9 cellular contexts compared by ENCODE assay signal in genomic region chr10:24887855-24888231, GRCh38.
DNase-seq lines count a peak whose midpoint lies in the region; ATAC-seq lines count a peak whose summit lies in the region.
"Had no signal": no experiment of that assay in that cellular context is flagged by ENCODE, and none has a peak within 500 bp of the region (broad histone marks: within the 10 kb centered on the region; RNA-seq: fewer than 3 reads in every experiment).

No MANE protein-coding gene starts in this region.

- ATAC-seq in GM18873 (IDR thresholded peaks at IDR 0.05; ENCODE audit: low FRiP score, unreplicated experiment) = peak; percentile 15
- ATAC-seq in GM21529 (IDR thresholded peaks at IDR 0.05; ENCODE audit: unreplicated experiment) = peak; percentile 12
- ATAC-seq in HG03378 (IDR thresholded peaks at IDR 0.05; ENCODE audit: unreplicated experiment) = peak; percentile 21
- peak; percentile 11 for ATAC-seq in esophagus mucosa

- no peak for DNase-seq in effector CD8-positive, alpha-beta T cell (lab: John Stamatoyannopoulos, UW)
- no peak for DNase-seq in AG20443 (ENCODE audit: low spot score)
- DNase-seq in SIG-M5 treated with dmso at 0.1 percent for 504 hours (lab: John Stamatoyannopoulos, UW; ENCODE audit: unreplicated experiment) = no peak
- no peak for DNase-seq in hepatic stellate cell (ENCODE audit: low spot score)
- DNase-seq: NCI-H748 treated with DMSO at 0.1 percent for 48 hours had no signal
